In the genomic region with DNA sequence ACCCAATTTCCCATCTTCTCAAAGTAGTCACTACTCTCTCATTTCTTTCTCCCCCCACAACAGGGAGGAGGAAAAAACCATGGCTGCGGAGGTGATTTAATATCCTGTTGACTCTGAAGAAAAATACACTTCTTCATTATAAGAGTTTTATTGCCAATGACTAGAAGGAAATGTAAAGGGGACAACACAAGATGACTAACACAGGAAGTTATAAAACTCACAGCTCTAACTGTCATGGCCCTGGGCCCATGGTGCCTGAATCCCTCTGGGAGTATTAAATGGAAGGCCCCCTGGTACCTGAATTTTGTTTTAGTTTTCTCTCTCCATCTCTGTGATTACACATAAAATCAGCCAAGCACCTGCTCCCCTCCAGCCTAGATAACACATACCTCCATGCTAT, we compare ENCODE assay signal across 17 cellular contexts.
DNase-seq lines count a peak whose midpoint lies in the region; ATAC-seq and TF ChIP-seq lines count a peak whose summit lies in the region.
"Had no signal": no experiment of that assay in that cellular context is flagged by ENCODE, and none has a peak within 500 bp of the region (broad histone marks: within the 10 kb centered on the region; RNA-seq: fewer than 3 reads in every experiment).

No MANE protein-coding gene starts in this region.

- BruUV-seq in A673 (replicated peaks; lab: Mats Ljungman, UMichigan): no TSS peak

- POLR2A ChIA-PET in A673 (lab: Charles Lee; ENCODE audit: low non-redundant PET) (no interaction called here), HEK293 (lab: Yijun Ruan, JAX) (no interaction called here)

- H3K4me1 ChIP-seq in A673 (ENCODE audit: insufficient read depth, low read length, poor library complexity, severe bottlenecking): peaks cover 67% of the 10 kb centered on the region
- H3K4me1 ChIP-seq in HEK293 (ENCODE audit: control insufficient read depth, insufficient read depth, low read length): peaks cover 3% of the 10 kb centered on the region; the same call in 1 of the 2 replicates

- H3K4me3 ChIP-seq in A673 (ENCODE audit: low read depth, low read length, poor library complexity, severe bottlenecking): peak overlapping the region; percentile 11
- H3K4me3 ChIP-seq in HEK293 (ENCODE audit: low read depth, low read length): no peak overlapping the region

- DNase-seq in A673 (ENCODE audit: low spot score) (peak; percentile 97), RKO (ENCODE audit: low spot score) (peak; percentile 26), left colon (peak; percentile 20 to 29), NCI-H345 treated with DMSO at 0.1 percent for 48 hours (lab: John Stamatoyannopoulos, UW; ENCODE audit: unreplicated experiment) (no peak), GM13977 (ENCODE audit: low spot score) (no peak), globus pallidus (ENCODE audit: low spot score) (no peak)
- DNase-seq: activated CD4-positive, CD25-positive, alpha-beta regulatory T cell treated with anti-CD3 and anti-CD28 coated beads, Interleukin-2, amount 50 U/mL, for 72 hours; activated naive CD8-positive, alpha-beta T cell treated with anti-CD3 and anti-CD28 coated beads for 36 hours; activated T-cell treated with anti-CD3 and anti-CD28 coated beads, Interleukin-2, amount 50 U/mL, for 48 hours; C1 segment of cervical spinal cord; endodermal cell; natural killer cell; NCI-H1930; NCI-H446 treated with DMSO at 0.1 percent for 48 hours; stimulated activated CD4-positive, alpha-beta T cell treated with anti-CD3 and anti-CD28 coated beads, Interleukin-4, amount 100 ng/mL, for 4 hours had no signal

- H3K27me3 ChIP-seq in A673 (replicated peaks; ENCODE audit: insufficient read depth, low read depth, low read length, poor library complexity): no peaks in the 10 kb centered on the region

- H3K27ac ChIP-seq in A673 (ENCODE audit: low read depth, low read length, poor library complexity, severe bottlenecking) (peak overlapping the region; percentile 92), HEK293 (ENCODE audit: extremely low read depth, low read depth, low read length) (peak overlapping the region; percentile 71)

- in situ Hi-C loops in GM13977 (cut with MboI; ENCODE audit: low pct_unique_long_range_greater_than_20kb, low sequenced_read_pairs, unreplicated experiment): no loop called here

- H3K9me3 ChIP-seq in A673 (ENCODE audit: low read depth, low read length, poor library complexity, severe bottlenecking): no peaks in the 10 kb centered on the region
- H3K9me3 ChIP-seq in HEK293 (ENCODE audit: control insufficient read depth, insufficient read depth, low read depth, low read length): no peaks in the 10 kb centered on the region

- CTCF ChIA-PET in A673 (lab: Charles Lee) (no interaction called here), HEK293 (lab: Yijun Ruan, JAX) (interaction anchor here (0.6 kb wide), 1 partner anchor 30 kb away, joined by 3 read pairs; no protein-coding TSS in a partner anchor)

- TF ChIP-seq CTCF in A673 (conservative IDR thresholded peaks at IDR 0.05; ENCODE audit: low read depth, low read length): no peak
- no peak for TF ChIP-seq CTCF in HEK293 (tag by site-specific recombination; IDR thresholded peaks at IDR 0.05)
- no peak for TF ChIP-seq CTCF in GM13977 (IDR thresholded peaks at IDR 0.05; ENCODE audit: extremely low read depth, insufficient read depth, missing control alignments)

- ATAC-seq in left colon (peak; percentile 99), GM18909 (IDR thresholded peaks at IDR 0.05; ENCODE audit: poor library complexity, unreplicated experiment) (no peak)
- ATAC-seq: natural killer cell had no signal

- H3K36me3 ChIP-seq in A673 (ENCODE audit: insufficient read depth, low read length, poor library complexity, severe bottlenecking): no peaks in the 10 kb centered on the region
- H3K36me3 ChIP-seq in HEK293 (ENCODE audit: control insufficient read depth in 2 of 2, insufficient read depth in 1 of 2, low read length in 2 of 2): no peaks in the 10 kb centered on the region

- intact Hi-C loops in A673 (cut with micrococcal nuclease; ENCODE audit: unreplicated experiment) (loop anchor here (2.0 to 10.0 kb wide), 5 partner anchors 75 to 1597 kb away; no protein-coding TSS in a partner anchor), left colon (cut with DNase I, micrococcal nuclease) (no loop called here)

TF ChIP-seq in HEK293, 187 proteins besides CTCF, POLR2A, EP300 and RAD21 (continues in another document):
- TF ChIP-seq HOXD13 (CRISPR knock-in tag; IDR thresholded peaks at IDR 0.05; ENCODE audit: borderline replicate concordance) (peak; percentile 62; the same call in 1 of the 2 replicates), YY1 (tag by site-specific recombination; IDR thresholded peaks at IDR 0.05) (no peak), RBAK (tag by site-specific recombination; IDR thresholded peaks at IDR 0.05) (no peak), ZNF423 (tag by site-specific recombination; IDR thresholded peaks at IDR 0.05) (peak; percentile 49; the same call in 1 of the 2 replicates), PATZ1 (tag by site-specific recombination; IDR thresholded peaks at IDR 0.05) (0 out of 2 replicates have a peak, but pooled peaks have one; percentile 43), ZNF324 (tag by site-specific recombination; IDR thresholded peaks at IDR 0.05) (no peak), ZNF561 (tag by site-specific recombination; IDR thresholded peaks at IDR 0.05; ENCODE audit: borderline replicate concordance) (peak; percentile 77; the same call in 1 of the 2 replicates), KLF1 (tag by site-specific recombination; IDR thresholded peaks at IDR 0.05) (no peak), ZNF302 (tag by site-specific recombination; IDR thresholded peaks at IDR 0.05; ENCODE audit: low read depth) (no peak), ZNF670 (tag by site-specific recombination; IDR thresholded peaks at IDR 0.05; ENCODE audit: low read depth) (no peak), ZNF366 (tag by site-specific recombination; conservative IDR thresholded peaks at IDR 0.05) (no peak), ZFP37 (tag by site-specific recombination; IDR thresholded peaks at IDR 0.05) (no peak), ZNF184 (tag by site-specific recombination; IDR thresholded peaks at IDR 0.05) (peak; percentile 38; the same call in 1 of the 2 replicates), ZNF629 (tag by site-specific recombination; IDR thresholded peaks at IDR 0.05) (peak; percentile 77), ZNF510 (tag by site-specific recombination; IDR thresholded peaks at IDR 0.05; ENCODE audit: insufficient replicate concordance) (no peak), ZBTB21 (tag by site-specific recombination; IDR thresholded peaks at IDR 0.05) (no peak), PRDM1 (tag by site-specific recombination; IDR thresholded peaks at IDR 0.05) (no peak), ZSCAN23 (tag by site-specific recombination; IDR thresholded peaks at IDR 0.05) (no peak), ZSCAN30 (tag by site-specific recombination; IDR thresholded peaks at IDR 0.05) (no peak), ZBTB1 (tag by site-specific recombination; IDR thresholded peaks at IDR 0.05) (0 out of 2 replicates have a peak, but pooled peaks have one; percentile 42)
- TF ChIP-seq, protein P1, sequence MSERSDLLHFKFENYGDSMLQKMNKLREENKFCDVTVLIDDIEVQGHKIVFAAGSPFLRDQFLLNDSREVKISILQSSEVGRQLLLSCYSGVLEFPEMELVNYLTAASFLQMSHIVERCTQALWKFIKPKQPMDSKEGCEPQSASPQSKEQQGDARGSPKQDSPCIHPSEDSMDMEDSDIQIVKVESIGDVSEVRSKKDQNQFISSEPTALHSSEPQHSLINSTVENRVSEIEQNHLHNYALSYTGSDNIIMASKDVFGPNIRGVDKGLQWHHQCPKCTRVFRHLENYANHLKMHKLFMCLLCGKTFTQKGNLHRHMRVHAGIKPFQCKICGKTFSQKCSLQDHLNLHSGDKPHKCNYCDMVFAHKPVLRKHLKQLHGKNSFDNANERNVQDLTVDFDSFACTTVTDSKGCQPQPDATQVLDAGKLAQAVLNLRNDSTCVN (tag by site-specific recombination; optimal IDR thresholded peaks at IDR 0.05): no peak
- TF ChIP-seq, protein P2, sequence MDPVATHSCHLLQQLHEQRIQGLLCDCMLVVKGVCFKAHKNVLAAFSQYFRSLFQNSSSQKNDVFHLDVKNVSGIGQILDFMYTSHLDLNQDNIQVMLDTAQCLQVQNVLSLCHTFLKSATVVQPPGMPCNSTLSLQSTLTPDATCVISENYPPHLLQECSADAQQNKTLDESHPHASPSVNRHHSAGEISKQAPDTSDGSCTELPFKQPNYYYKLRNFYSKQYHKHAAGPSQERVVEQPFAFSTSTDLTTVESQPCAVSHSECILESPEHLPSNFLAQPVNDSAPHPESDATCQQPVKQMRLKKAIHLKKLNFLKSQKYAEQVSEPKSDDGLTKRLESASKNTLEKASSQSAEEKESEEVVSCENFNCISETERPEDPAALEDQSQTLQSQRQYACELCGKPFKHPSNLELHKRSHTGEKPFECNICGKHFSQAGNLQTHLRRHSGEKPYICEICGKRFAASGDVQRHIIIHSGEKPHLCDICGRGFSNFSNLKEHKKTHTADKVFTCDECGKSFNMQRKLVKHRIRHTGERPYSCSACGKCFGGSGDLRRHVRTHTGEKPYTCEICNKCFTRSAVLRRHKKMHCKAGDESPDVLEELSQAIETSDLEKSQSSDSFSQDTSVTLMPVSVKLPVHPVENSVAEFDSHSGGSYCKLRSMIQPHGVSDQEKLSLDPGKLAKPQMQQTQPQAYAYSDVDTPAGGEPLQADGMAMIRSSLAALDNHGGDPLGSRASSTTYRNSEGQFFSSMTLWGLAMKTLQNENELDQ (tag by site-specific recombination; IDR thresholded peaks at IDR 0.05; ENCODE audit: low read depth): no peak

Comparison
In these comparisons a context has a peak if more than half of its experiments do, and no peak if none do; other contexts are left out.
1. DNase-seq: peak in A673 (single experiment), RKO (single experiment) and left colon (2 of 2); none in NCI-H345 treated with DMSO at 0.1 percent for 48 hours (single experiment), GM13977 (single experiment) and globus pallidus (single experiment).